9 cellular contexts compared by ENCODE assay signal in the genomic region with DNA sequence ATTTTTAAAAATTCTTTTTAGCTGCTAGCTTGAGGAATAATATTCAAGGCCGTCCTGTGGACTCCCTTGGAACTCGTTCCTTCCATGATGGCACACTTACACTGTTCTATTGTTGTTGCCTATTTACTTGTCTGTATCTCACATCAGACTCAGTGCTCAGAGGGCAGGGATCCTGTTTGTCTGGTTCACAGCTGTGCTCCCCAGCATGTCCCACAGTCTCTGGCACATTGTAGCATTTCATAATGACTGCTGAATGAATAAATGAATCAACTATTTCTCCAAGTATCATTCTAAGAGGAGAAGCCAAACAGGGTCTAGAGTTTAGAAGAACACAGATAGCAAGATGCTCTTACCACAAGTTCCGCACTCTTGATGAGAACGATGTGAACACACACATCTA. TPM values are rescaled to one million over a fixed set of nuclear protein-coding genes. Genes with fewer than 3 reads are reported as not detected.
"Had no signal": no experiment of that assay in that cellular context is flagged by ENCODE, and none has a peak within 500 bp of the region (broad histone marks: within the 10 kb centered on the region; RNA-seq: fewer than 3 reads in every experiment).

No MANE protein-coding gene starts in this region.

- ATAC-seq: natural killer cell treated with Interleukin-12 subunit alpha and Interleukin-12 subunit beta and Interleukin-15 and Interleukin-18, amount 100 ng/mL, for 72 hours; stimulated activated effector memory CD8-positive, alpha-beta T cell treated with anti-CD3 and anti-CD28 coated beads, Interleukin-12 subunit alpha, Interleukin-12 subunit beta, amount 100 ng/mL, for 72 hours had no signal

- H3K27ac ChIP-seq: transverse colon had no signal

- DNase-seq: activated B cell treated with CpG ODN at 0.5 μM for 24 hours; activated CD4-positive, alpha-beta T cell treated with anti-CD3 and anti-CD28 coated beads, Interleukin-2, amount 10 ng/mL, durations not matched to agents 24 days and 14 days; activated effector memory CD4-positive, alpha-beta T cell treated with Interleukin-2 at 50 U/mL for 16 hours; activated T-cell treated with anti-CD3 and anti-CD28 coated beads, Interleukin-2, amount 50 U/mL, for 1 hour; SHP77 treated with DMSO at 0.1 percent for 48 hours; transverse colon had no signal

- H3K4me3 ChIP-seq: smooth muscle cell, transverse colon had no signal

- H3K36me3 ChIP-seq: transverse colon had no signal

- H3K4me2 ChIP-seq: smooth muscle cell had no signal

- H3K27me3 ChIP-seq: transverse colon had no signal

RNA-seq across cellular contexts. Expression of gene NTN4, which starts 48.0 kb away (rescaled TPM):
- total RNA-seq: activated CD4-positive, alpha-beta T cell treated with anti-CD3 and anti-CD28 coated beads, Interleukin-2, amount 10 ng/mL, durations not matched to agents 24 days and 14 days; natural killer cell treated with Interleukin-12 subunit alpha and Interleukin-12 subunit beta and Interleukin-15 and Interleukin-18, amount 100 ng/mL, for 72 hours had no signal
- polyA plus RNA-seq: smooth muscle cell had no signal
